1 cellular context compared by ENCODE assay signal in genomic region chr11:35146711-35147110, GRCh38.
TF ChIP-seq lines count a peak whose summit lies in the region.

No MANE protein-coding gene starts in this region.

TF ChIP-seq in GM12878, 131 proteins besides CTCF, POLR2A, EP300 and RAD21:
- TF ChIP-seq ZZZ3 (IDR thresholded peaks at IDR 0.05; ENCODE audit: control insufficient read depth, insufficient read length, low read depth) (no peak), IKZF2 (IDR thresholded peaks at IDR 0.05) (0 out of 4 replicates have a peak, but pooled peaks of 1 of the 2 experiments have one; percentile 8), TCF3 (IDR thresholded peaks at IDR 0.05; ENCODE audit: borderline replicate concordance, insufficient read depth, low read depth, low read length) (no peak), SP1 (IDR thresholded peaks at IDR 0.05; ENCODE audit: low read depth, low read length) (no peak), HDAC6 (IDR thresholded peaks at IDR 0.05; ENCODE audit: unreplicated experiment) (no peak), ZBTB40 (IDR thresholded peaks at IDR 0.05; ENCODE audit: borderline replicate concordance) (peak; percentile 58; the same call in 1 of the 2 replicates), POU2F2 (IDR thresholded peaks at IDR 0.05; ENCODE audit: borderline replicate concordance, low read depth, low read length) (0 out of 3 replicates have a peak, but pooled peaks have one; percentile 30), TBL1XR1 (IDR thresholded peaks at IDR 0.05; ENCODE audit: low read depth, low read length) (no peak), STAT1 (conservative IDR thresholded peaks at IDR 0.05) (no peak), RUNX3 (IDR thresholded peaks at IDR 0.05; ENCODE audit: low read length) (peak; percentile 19; the same call in 1 of the 2 replicates), ETV6 (conservative IDR thresholded peaks at IDR 0.05 in 1 of 2, IDR thresholded peaks at IDR 0.05 in 1 of 2; ENCODE audit: borderline replicate concordance in 1 of 2, low read depth in 1 of 2) (peak in 1 of 2 experiments; percentile 30; a peak in 1 of 4 replicates), MEF2B (IDR thresholded peaks at IDR 0.05; ENCODE audit: partially characterized antibody, poor library complexity, severe bottlenecking) (no peak), ZNF24 (IDR thresholded peaks at IDR 0.05) (peak; percentile 63; the same call in 1 of the 2 replicates), MYC (IDR thresholded peaks at IDR 0.05; ENCODE audit: insufficient read depth, insufficient read length, insufficient replicate concordance, low read length, severe bottlenecking) (no peak), CREM (IDR thresholded peaks at IDR 0.05; ENCODE audit: low read depth) (peak; percentile 86), ATF7 (IDR thresholded peaks at IDR 0.05; ENCODE audit: low read depth) (peak; percentile 87), MEF2A (IDR thresholded peaks at IDR 0.05; ENCODE audit: insufficient read depth, low read depth, low read length) (no peak), BHLHE40 (IDR thresholded peaks at IDR 0.05; ENCODE audit: borderline replicate concordance in 1 of 2, low read depth in 2 of 2, low read length in 1 of 2) (no peak), CREB1 (IDR thresholded peaks at IDR 0.05; ENCODE audit: low read depth) (peak; percentile 93), SREBF2 (IDR thresholded peaks at IDR 0.05; ENCODE audit: low read length) (no peak), BCL11A (IDR thresholded peaks at IDR 0.05; ENCODE audit: low read depth, low read length) (no peak), FOS (IDR thresholded peaks at IDR 0.05; ENCODE audit: borderline replicate concordance, extremely low read depth, insufficient read length) (no peak), GABPA (IDR thresholded peaks at IDR 0.05; ENCODE audit: low read depth) (peak; percentile 80)
